19 cellular contexts compared by ENCODE assay signal in the genomic region with DNA sequence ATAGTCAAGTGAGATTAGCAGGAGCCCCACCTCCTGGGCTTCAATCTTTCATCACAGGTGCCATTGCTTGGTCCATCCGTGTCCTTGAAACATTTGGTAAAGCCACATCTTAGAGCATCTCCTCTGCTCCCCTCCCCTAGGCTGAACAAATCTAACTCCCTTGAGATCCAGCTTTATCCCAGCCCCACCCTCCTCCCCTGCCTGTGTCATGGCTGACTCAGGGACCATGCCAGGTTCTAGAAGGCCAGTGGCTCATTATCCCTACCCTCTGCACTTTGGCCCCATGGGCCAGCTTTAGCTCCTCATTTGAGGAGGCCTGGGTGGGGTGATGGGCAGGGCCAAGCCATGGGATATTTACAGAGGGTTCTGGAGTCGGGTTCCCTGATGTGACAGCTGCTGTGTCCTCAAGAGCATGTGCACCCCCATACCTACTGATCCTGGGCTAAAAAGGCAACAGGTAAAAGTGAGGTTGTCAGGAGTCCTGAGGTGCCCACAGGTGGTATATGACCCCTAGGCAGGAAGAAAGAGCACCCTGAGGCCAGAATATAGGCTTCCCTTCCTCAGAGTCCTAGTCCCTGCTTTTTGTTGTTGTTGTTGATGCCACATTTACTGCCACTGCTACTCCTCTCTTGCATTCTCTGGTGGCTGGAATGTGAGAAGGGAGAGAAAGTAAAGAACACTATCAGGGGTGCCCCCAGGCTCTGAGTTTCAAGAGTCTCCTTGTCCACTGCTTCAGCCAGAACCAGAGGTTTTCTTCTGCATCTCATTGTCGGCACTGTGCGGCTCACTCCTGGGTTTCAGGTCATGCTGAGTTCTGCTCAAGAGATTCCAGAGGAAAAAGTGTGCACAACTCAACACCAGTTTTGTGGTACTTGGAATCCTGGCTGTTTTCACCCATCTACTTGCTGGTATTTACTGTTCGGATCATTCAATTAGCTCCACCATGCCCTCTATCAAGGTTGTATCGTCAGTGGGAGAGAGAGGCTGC.
"Had no signal": no experiment of that assay in that cellular context is flagged by ENCODE, and none has a peak within 500 bp of the region (broad histone marks: within the 10 kb centered on the region; RNA-seq: fewer than 3 reads in every experiment).

No MANE protein-coding gene starts in this region.

- H3K4me3 ChIP-seq: heart left ventricle, sigmoid colon, thoracic aorta, upper lobe of right lung had no signal

- H3K27ac Mint-ChIP-seq: activated CD4-positive, alpha-beta T cell treated with anti-CD3 and anti-CD28 coated beads, Interleukin-2, amount 10 ng/mL, durations not matched to agents 7 days and 5 days; activated CD8-positive, alpha-beta T cell treated with anti-CD3 and anti-CD28 coated beads for 36 hours; activated naive CD4-positive, alpha-beta T cell treated with anti-CD3 and anti-CD28 coated beads, Interleukin-2, amount 10 ng/mL, durations not matched to agents 7 days and 5 days; naive B cell had no signal

- H3K9me3 ChIP-seq: heart left ventricle, sigmoid colon, thoracic aorta, upper lobe of right lung had no signal

- H3K36me3 ChIP-seq: heart left ventricle, sigmoid colon, thoracic aorta, upper lobe of right lung had no signal

- H3K27me3 ChIP-seq: upper lobe of right lung had no signal

- H3K9me3 Mint-ChIP-seq: activated CD8-positive, alpha-beta T cell treated with anti-CD3 and anti-CD28 coated beads for 36 hours; activated naive CD4-positive, alpha-beta T cell treated with anti-CD3 and anti-CD28 coated beads, Interleukin-2, amount 10 ng/mL, durations not matched to agents 7 days and 5 days; naive B cell had no signal

- H3K4me1 ChIP-seq: sigmoid colon, upper lobe of right lung had no signal

- ATAC-seq: activated CD8-positive, alpha-beta T cell treated with anti-CD3 and anti-CD28 coated beads for 36 hours; heart left ventricle; left colon had no signal

- H3K4me1 Mint-ChIP-seq: naive B cell had no signal

- H3K4me3 Mint-ChIP-seq: activated CD4-positive, alpha-beta T cell treated with anti-CD3 and anti-CD28 coated beads, Interleukin-2, amount 10 ng/mL, durations not matched to agents 7 days and 5 days; activated CD8-positive, alpha-beta T cell treated with anti-CD3 and anti-CD28 coated beads for 36 hours; activated naive CD4-positive, alpha-beta T cell treated with anti-CD3 and anti-CD28 coated beads, Interleukin-2, amount 10 ng/mL, durations not matched to agents 7 days and 5 days; naive B cell had no signal

- DNase-seq: activated CD4-positive, alpha-beta T cell treated with anti-CD3 and anti-CD28 coated beads, Interleukin-2, amount 10 ng/mL, durations not matched to agents 7 days and 5 days; activated CD4-positive, CD25-positive, alpha-beta regulatory T cell treated with anti-CD3 and anti-CD28 coated beads, Interleukin-2, amount 50 U/mL, for 72 hours; activated CD8-positive, alpha-beta T cell treated with anti-CD3 and anti-CD28 coated beads for 36 hours; activated naive CD4-positive, alpha-beta T cell treated with anti-CD3 and anti-CD28 coated beads, Interleukin-2, amount 10 ng/mL, durations not matched to agents 7 days and 5 days; activated T-cell treated with anti-CD3 and anti-CD28 coated beads, Interleukin-2, amount 50 U/mL, for 1 hour; amygdala; cortex of kidney; left colon; mesenchymal stem cell; naive B cell; nucleus accumbens; sigmoid colon; stimulated activated CD4-positive, alpha-beta T cell treated with anti-CD3 and anti-CD28 coated beads, Interleukin-2, amount 100 ng/mL, for 48 hours; stimulated activated naive CD4-positive, alpha-beta T cell; upper lobe of right lung had no signal

- H3K27ac ChIP-seq: epithelial cell of prostate, heart left ventricle, sigmoid colon, thoracic aorta, upper lobe of right lung, VCaP had no signal

- H3K36me3 Mint-ChIP-seq: activated naive CD4-positive, alpha-beta T cell treated with anti-CD3 and anti-CD28 coated beads, Interleukin-2, amount 10 ng/mL, durations not matched to agents 7 days and 5 days; naive B cell had no signal
